ENCODE assay signal across 14 cellular contexts in genomic region chr6:165244524-165245247, GRCh38.
"Had no signal": no experiment of that assay in that cellular context is flagged by ENCODE, and none has a peak within 500 bp of the region (broad histone marks: within the 10 kb centered on the region; RNA-seq: fewer than 3 reads in every experiment).

No MANE protein-coding gene starts in this region.

- H3K27ac ChIP-seq: brain microvascular endothelial cell, gastrocnemius medialis, heart right ventricle, lower lobe of right lung, right atrium auricular region had no signal

- H3K36me3 ChIP-seq: brain microvascular endothelial cell, gastrocnemius medialis, heart right ventricle, lower lobe of right lung, right atrium auricular region had no signal

- H3K4me1 Mint-ChIP-seq: activated CD4-positive, alpha-beta T cell treated with anti-CD3 and anti-CD28 coated beads, Interleukin-2, amount 10 ng/mL, durations not matched to agents 7 days and 5 days; activated naive CD8-positive, alpha-beta T cell treated with anti-CD3 and anti-CD28 coated beads for 36 hours; naive B cell had no signal

- H3K36me3 Mint-ChIP-seq: activated naive CD8-positive, alpha-beta T cell treated with anti-CD3 and anti-CD28 coated beads for 36 hours; naive B cell; type B pancreatic cell had no signal

- H3K9me3 ChIP-seq: gastrocnemius medialis, heart right ventricle, lower lobe of right lung, right atrium auricular region had no signal

- DNase-seq: activated CD4-positive, alpha-beta T cell treated with anti-CD3 and anti-CD28 coated beads, Interleukin-2, amount 10 ng/mL, durations not matched to agents 7 days and 5 days; activated CD8-positive, alpha-beta memory T cell treated with anti-CD3 and anti-CD28 coated beads for 24 hours; activated naive CD8-positive, alpha-beta T cell treated with anti-CD3 and anti-CD28 coated beads for 36 hours; brain microvascular endothelial cell; cortex of kidney; effector CD8-positive, alpha-beta T cell; gastrocnemius medialis; heart right ventricle; left colon; lower lobe of right lung; naive B cell had no signal

- H3K4me3 Mint-ChIP-seq: activated CD4-positive, alpha-beta T cell treated with anti-CD3 and anti-CD28 coated beads, Interleukin-2, amount 10 ng/mL, durations not matched to agents 7 days and 5 days; activated naive CD8-positive, alpha-beta T cell treated with anti-CD3 and anti-CD28 coated beads for 36 hours; naive B cell; stimulated activated naive CD8-positive, alpha-beta T cell treated with anti-CD3 and anti-CD28 coated beads, Interleukin-15, Interleukin-2, amounts not matched to agents 100 ng/mL and 50 ng/mL, for 24 hours; type B pancreatic cell had no signal

- H3K27me3 ChIP-seq: brain microvascular endothelial cell, gastrocnemius medialis, heart right ventricle, right atrium auricular region had no signal

- H3K9me3 Mint-ChIP-seq: activated CD4-positive, alpha-beta T cell treated with anti-CD3 and anti-CD28 coated beads, Interleukin-2, amount 10 ng/mL, durations not matched to agents 7 days and 5 days; type B pancreatic cell had no signal

- H3K27me3 Mint-ChIP-seq: activated CD4-positive, alpha-beta T cell treated with anti-CD3 and anti-CD28 coated beads, Interleukin-2, amount 10 ng/mL, durations not matched to agents 7 days and 5 days; activated naive CD8-positive, alpha-beta T cell treated with anti-CD3 and anti-CD28 coated beads for 36 hours; naive B cell; stimulated activated naive CD8-positive, alpha-beta T cell treated with anti-CD3 and anti-CD28 coated beads, Interleukin-15, Interleukin-2, amounts not matched to agents 100 ng/mL and 50 ng/mL, for 24 hours; type B pancreatic cell had no signal

- H3K27ac Mint-ChIP-seq: activated CD4-positive, alpha-beta T cell treated with anti-CD3 and anti-CD28 coated beads, Interleukin-2, amount 10 ng/mL, durations not matched to agents 7 days and 5 days; activated naive CD8-positive, alpha-beta T cell treated with anti-CD3 and anti-CD28 coated beads for 36 hours; stimulated activated naive CD8-positive, alpha-beta T cell treated with anti-CD3 and anti-CD28 coated beads, Interleukin-15, Interleukin-2, amounts not matched to agents 100 ng/mL and 50 ng/mL, for 24 hours; type B pancreatic cell had no signal

- ATAC-seq: left colon, lower lobe of right lung had no signal

- H3K4me3 ChIP-seq: gastrocnemius medialis, heart right ventricle, lower lobe of right lung, right atrium auricular region had no signal

- H3K4me1 ChIP-seq: heart right ventricle, lower lobe of right lung, right atrium auricular region had no signal
